26 cellular contexts compared by ENCODE assay signal in genomic region chr6:139398658-139399057, GRCh38.
"Had no signal": no experiment of that assay in that cellular context is flagged by ENCODE, and none has a peak within 500 bp of the region (broad histone marks: within the 10 kb centered on the region; RNA-seq: fewer than 3 reads in every experiment).

No MANE protein-coding gene starts in this region.

- H3K4me1 Mint-ChIP-seq: activated naive CD8-positive, alpha-beta T cell treated with anti-CD3 and anti-CD28 coated beads, Interleukin-2, amount 10 ng/mL, durations not matched to agents 7 days and 5 days had no signal

- ATAC-seq: activated CD4-positive, CD25-positive, alpha-beta regulatory T cell treated with anti-CD3 and anti-CD28 coated beads, Interleukin-2, amount 50 U/mL, for 24 hours; activated CD8-positive, alpha-beta T cell treated with anti-CD3 and anti-CD28 coated beads, Interleukin-2, amount 10 ng/mL, durations not matched to agents 7 days and 5 days; Panc1; Right ventricle myocardium inferior had no signal

- H3K9me3 Mint-ChIP-seq: activated naive CD8-positive, alpha-beta T cell treated with anti-CD3 and anti-CD28 coated beads, Interleukin-2, amount 10 ng/mL, durations not matched to agents 7 days and 5 days; T-helper 2 cell treated with Interferon-gamma antibody and Interleukin-4, amounts not matched to agents 5 μg/mL and 100 μg/mL, for 36 hours had no signal

- H3K36me3 Mint-ChIP-seq: activated naive CD8-positive, alpha-beta T cell treated with anti-CD3 and anti-CD28 coated beads, Interleukin-2, amount 10 ng/mL, durations not matched to agents 7 days and 5 days had no signal

- H3K27ac ChIP-seq: breast epithelium had no signal

- DNase-seq: activated CD4-positive, alpha-beta T cell treated with anti-CD3 and anti-CD28 coated beads for 48 hours; activated CD4-positive, alpha-beta T cell treated with anti-CD3 and anti-CD28 coated beads, Interleukin-2, amount 50 U/mL, for 4 hours; activated CD8-positive, alpha-beta memory T cell treated with anti-CD3 and anti-CD28 coated beads, Interleukin-2, amount 50 U/mL, for 48 hours; activated CD8-positive, alpha-beta T cell treated with anti-CD3 and anti-CD28 coated beads, Interleukin-2, amount 10 ng/mL, durations not matched to agents 7 days and 5 days; activated naive CD4-positive, alpha-beta T cell treated with anti-CD3 and anti-CD28 coated beads, Interleukin-2, amount 50 U/mL, for 16 hours; activated naive CD8-positive, alpha-beta T cell treated with anti-CD3 and anti-CD28 coated beads, Interleukin-2, amount 10 ng/mL, durations not matched to agents 7 days and 5 days; activated T-cell treated with anti-CD3 and anti-CD28 coated beads, Interleukin-2, amount 50 U/mL, for 1 hour; aorta; caudate nucleus; NCI-H1092; NCI-H1417; NCI-H2029; NCI-H2107; NCI-H2171 treated with DMSO at 0.1 percent for 48 hours; NCI-H345; NCI-H510A; NCI-H526 treated with DMSO at 0.1 percent for 48 hours; NCI-H82; RPMI8226; SK-N-SH; SW 1271 had no signal

- H3K4me2 ChIP-seq: SK-N-SH had no signal

- H3K4me1 ChIP-seq: breast epithelium had no signal

- H3K9ac ChIP-seq: SK-N-SH had no signal

- H3K36me3 ChIP-seq: breast epithelium had no signal

- H3K9me2 ChIP-seq: SK-N-SH had no signal

- H3K4me3 ChIP-seq: breast epithelium had no signal

- H3K9me3 ChIP-seq: breast epithelium, SK-N-SH had no signal

- H3K27me3 Mint-ChIP-seq: activated naive CD8-positive, alpha-beta T cell treated with anti-CD3 and anti-CD28 coated beads, Interleukin-2, amount 10 ng/mL, durations not matched to agents 7 days and 5 days had no signal

- H3K27ac Mint-ChIP-seq: activated CD8-positive, alpha-beta T cell treated with anti-CD3 and anti-CD28 coated beads, Interleukin-2, amount 10 ng/mL, durations not matched to agents 7 days and 5 days; activated naive CD8-positive, alpha-beta T cell treated with anti-CD3 and anti-CD28 coated beads, Interleukin-2, amount 10 ng/mL, durations not matched to agents 7 days and 5 days; T-helper 2 cell treated with Interferon-gamma antibody and Interleukin-4, amounts not matched to agents 5 μg/mL and 100 μg/mL, for 36 hours had no signal

- H3K4me3 Mint-ChIP-seq: activated CD8-positive, alpha-beta T cell treated with anti-CD3 and anti-CD28 coated beads, Interleukin-2, amount 10 ng/mL, durations not matched to agents 7 days and 5 days; activated naive CD8-positive, alpha-beta T cell treated with anti-CD3 and anti-CD28 coated beads, Interleukin-2, amount 10 ng/mL, durations not matched to agents 7 days and 5 days; T-helper 2 cell treated with Interferon-gamma antibody and Interleukin-4, amounts not matched to agents 5 μg/mL and 100 μg/mL, for 36 hours had no signal

- H3K27me3 ChIP-seq: breast epithelium had no signal
